ENCODE assay signal across 8 cellular contexts in the genomic region with DNA sequence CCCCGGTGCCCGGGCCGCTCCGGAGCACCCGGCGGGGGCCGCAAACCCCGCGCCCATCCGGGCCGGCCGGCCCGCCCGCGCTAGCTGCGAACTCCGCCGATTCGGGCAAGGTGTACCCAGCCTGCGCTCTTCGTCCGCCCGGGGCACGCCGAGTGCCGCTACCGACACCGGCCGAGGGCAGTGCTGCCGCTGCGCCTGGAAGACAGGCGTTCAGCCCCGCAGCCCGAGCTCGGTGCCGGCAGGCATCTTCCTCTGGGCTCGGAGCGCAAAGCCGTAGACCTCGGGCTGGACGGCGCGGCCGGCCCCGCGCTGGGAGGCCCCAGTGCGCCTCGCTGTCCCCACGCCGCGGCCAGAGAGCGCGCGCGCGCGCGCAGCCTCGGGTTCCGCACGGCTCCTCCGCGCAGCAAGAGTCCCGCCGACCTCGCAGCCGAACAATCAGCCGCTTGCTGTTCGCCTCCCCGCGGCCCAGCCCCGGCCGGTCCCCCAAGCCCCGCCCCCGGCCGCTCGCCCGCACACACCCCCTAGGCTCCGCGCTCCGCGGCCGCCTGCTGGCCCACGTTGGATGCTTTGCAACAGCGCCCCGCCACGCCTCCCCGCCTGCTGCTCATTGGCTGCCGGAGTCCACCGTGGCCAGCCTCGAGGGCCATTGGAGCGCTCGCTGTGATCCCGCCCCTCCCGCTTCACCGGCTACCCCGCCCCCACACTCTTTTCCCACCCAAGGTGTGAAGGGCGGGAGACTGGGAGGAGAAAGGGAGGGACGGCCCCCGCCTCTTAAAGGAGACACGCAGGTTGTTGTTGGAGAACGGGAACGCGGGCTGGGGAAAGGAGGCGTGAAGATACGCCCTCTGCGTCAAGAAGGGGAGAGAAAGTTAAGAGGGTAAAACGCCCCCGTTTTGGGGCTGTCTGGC. TPM values are rescaled to one million over a fixed set of nuclear protein-coding genes. Genes with fewer than 3 reads are reported as not detected.
DNase-seq lines count a peak whose midpoint lies in the region; ATAC-seq and TF ChIP-seq lines count a peak whose summit lies in the region.

A gene with protein sequence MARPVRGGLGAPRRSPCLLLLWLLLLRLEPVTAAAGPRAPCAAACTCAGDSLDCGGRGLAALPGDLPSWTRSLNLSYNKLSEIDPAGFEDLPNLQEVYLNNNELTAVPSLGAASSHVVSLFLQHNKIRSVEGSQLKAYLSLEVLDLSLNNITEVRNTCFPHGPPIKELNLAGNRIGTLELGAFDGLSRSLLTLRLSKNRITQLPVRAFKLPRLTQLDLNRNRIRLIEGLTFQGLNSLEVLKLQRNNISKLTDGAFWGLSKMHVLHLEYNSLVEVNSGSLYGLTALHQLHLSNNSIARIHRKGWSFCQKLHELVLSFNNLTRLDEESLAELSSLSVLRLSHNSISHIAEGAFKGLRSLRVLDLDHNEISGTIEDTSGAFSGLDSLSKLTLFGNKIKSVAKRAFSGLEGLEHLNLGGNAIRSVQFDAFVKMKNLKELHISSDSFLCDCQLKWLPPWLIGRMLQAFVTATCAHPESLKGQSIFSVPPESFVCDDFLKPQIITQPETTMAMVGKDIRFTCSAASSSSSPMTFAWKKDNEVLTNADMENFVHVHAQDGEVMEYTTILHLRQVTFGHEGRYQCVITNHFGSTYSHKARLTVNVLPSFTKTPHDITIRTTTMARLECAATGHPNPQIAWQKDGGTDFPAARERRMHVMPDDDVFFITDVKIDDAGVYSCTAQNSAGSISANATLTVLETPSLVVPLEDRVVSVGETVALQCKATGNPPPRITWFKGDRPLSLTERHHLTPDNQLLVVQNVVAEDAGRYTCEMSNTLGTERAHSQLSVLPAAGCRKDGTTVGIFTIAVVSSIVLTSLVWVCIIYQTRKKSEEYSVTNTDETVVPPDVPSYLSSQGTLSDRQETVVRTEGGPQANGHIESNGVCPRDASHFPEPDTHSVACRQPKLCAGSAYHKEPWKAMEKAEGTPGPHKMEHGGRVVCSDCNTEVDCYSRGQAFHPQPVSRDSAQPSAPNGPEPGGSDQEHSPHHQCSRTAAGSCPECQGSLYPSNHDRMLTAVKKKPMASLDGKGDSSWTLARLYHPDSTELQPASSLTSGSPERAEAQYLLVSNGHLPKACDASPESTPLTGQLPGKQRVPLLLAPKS (minus strand): TSS at position 448 of the 908 bp plus-strand sequence. CDS start 615 bp downstream, outside the sequence.

- H3K9ac ChIP-seq in SU-DHL-6 (ENCODE audit: low read length) = peak within 1 kb of the TSS; percentile 51

- H3K27ac ChIP-seq in SU-DHL-6 (ENCODE audit: low read depth, low read length) = no peak within 1 kb of the TSS
- peak within 1 kb of the TSS; percentile 90 to 94 for H3K27ac ChIP-seq in ovary
- peak within 1 kb of the TSS; percentile 47 for H3K27ac ChIP-seq in thymus (ENCODE audit: low read depth)

- H3K9me2 ChIP-seq in SU-DHL-6 (replicated peaks; ENCODE audit: insufficient read depth, low read length) = no peaks in the 10 kb centered on the region

- H3K4me3 ChIP-seq in GM08714 (ENCODE audit: low read length) = peak within 1 kb of the TSS; percentile 89
- H3K4me3 ChIP-seq in SU-DHL-6 (ENCODE audit: insufficient read depth, low read length, poor library complexity, severe bottlenecking) = peak within 1 kb of the TSS; percentile 61
- H3K4me3 ChIP-seq in ovary = peak within 1 kb of the TSS; percentile 99
- H3K4me3 ChIP-seq in thymus (ENCODE audit: low read length) = peak within 1 kb of the TSS; percentile 70

- intact Hi-C loops in Right ventricle myocardium inferior (cut with DNase I) = loop anchor here (2.0 to 5.0 kb wide), 4 partner anchors 50 to 316 kb away; no protein-coding TSS in a partner anchor
- intact Hi-C loops in ovary (cut with DNase I) = loop anchor here in 1 of 4 donors (10.0 kb wide), 1 partner anchor 314 kb away; no protein-coding TSS in a partner anchor

- TF ChIP-seq EP300 in ovary (IDR thresholded peaks at IDR 0.05) = no peak

- H3K4me3 Mint-ChIP-seq in activated naive CD8-positive, alpha-beta T cell treated with anti-CD3 and anti-CD28 coated beads, Interleukin-2, amount 10 ng/mL, durations not matched to agents 7 days and 5 days = peak within 1 kb of the TSS; percentile 92

- no peaks in the 10 kb centered on the region for H3K9me3 ChIP-seq in SU-DHL-6 (ENCODE audit: insufficient read depth, low read length)
- H3K9me3 ChIP-seq in ovary = no peaks in the 10 kb centered on the region
- no peaks in the 10 kb centered on the region for H3K9me3 ChIP-seq in thymus (ENCODE audit: control insufficient read depth)

- no peaks in the 10 kb centered on the region for H3K9me3 Mint-ChIP-seq in activated naive CD8-positive, alpha-beta T cell treated with anti-CD3 and anti-CD28 coated beads, Interleukin-2, amount 10 ng/mL, durations not matched to agents 7 days and 5 days

- TF ChIP-seq CTCF in SU-DHL-6 (IDR thresholded peaks at IDR 0.05; ENCODE audit: insufficient read depth, low read length, poor library complexity, severe bottlenecking) (no peak), ovary (IDR thresholded peaks at IDR 0.05) (peak; percentile 34 to 64 (median 41))

- POLR2A ChIA-PET in activated naive CD8-positive, alpha-beta T cell treated with anti-CD3 and anti-CD28 coated beads, Interleukin-2, amount 10 ng/mL, durations not matched to agents 7 days and 5 days (lab: Charles Lee) = interaction anchor here (2.3 kb wide), 1 partner anchor 10 kb away, joined by 10 read pairs; no protein-coding TSS in a partner anchor

- peak within 1 kb of the TSS; percentile 70 for H2AFZ ChIP-seq in SU-DHL-6 (ENCODE audit: low read depth, low read length, severe bottlenecking)

- peaks cover 39% of the 10 kb centered on the region for H3K4me1 Mint-ChIP-seq in activated naive CD8-positive, alpha-beta T cell treated with anti-CD3 and anti-CD28 coated beads, Interleukin-2, amount 10 ng/mL, durations not matched to agents 7 days and 5 days

- no peaks in the 10 kb centered on the region for H3K79me2 ChIP-seq in SU-DHL-6 (ENCODE audit: insufficient read depth, low read length)

- no peaks in the 10 kb centered on the region for H4K20me1 ChIP-seq in SU-DHL-6 (ENCODE audit: low read depth, low read length)

- no peaks in the 10 kb centered on the region for H3K36me3 ChIP-seq in SU-DHL-6 (ENCODE audit: low read length)
- no peaks in the 10 kb centered on the region for H3K36me3 ChIP-seq in ovary
- no peaks in the 10 kb centered on the region for H3K36me3 ChIP-seq in thymus (ENCODE audit: control insufficient read depth, insufficient read depth)

- H3K27ac Mint-ChIP-seq in activated naive CD8-positive, alpha-beta T cell treated with anti-CD3 and anti-CD28 coated beads, Interleukin-2, amount 10 ng/mL, durations not matched to agents 7 days and 5 days = peak within 1 kb of the TSS; percentile 82

- peak; percentile 97 for ATAC-seq in HG02588 (IDR thresholded peaks at IDR 0.05; ENCODE audit: unreplicated experiment)
- ATAC-seq in activated naive CD8-positive, alpha-beta T cell treated with anti-CD3 and anti-CD28 coated beads, Interleukin-2, amount 10 ng/mL, durations not matched to agents 7 days and 5 days (ENCODE audit: low read depth) = peak; percentile 99
- ATAC-seq in Right ventricle myocardium inferior = peak; percentile 99

- peaks cover 6% of the 10 kb centered on the region for H3K4me1 ChIP-seq in ovary (ENCODE audit: insufficient read depth)
- peaks cover 10% of the 10 kb centered on the region for H3K4me1 ChIP-seq in thymus (ENCODE audit: control insufficient read depth, insufficient read depth, low read length)

- peaks cover 45% of the 10 kb centered on the region for H3K27me3 Mint-ChIP-seq in activated naive CD8-positive, alpha-beta T cell treated with anti-CD3 and anti-CD28 coated beads, Interleukin-2, amount 10 ng/mL, durations not matched to agents 7 days and 5 days

- H3F3A ChIP-seq in SU-DHL-6 (ENCODE audit: insufficient read depth) = no peaks in the 10 kb centered on the region

- H3K4me2 ChIP-seq in SU-DHL-6 (ENCODE audit: low read depth, low read length, poor library complexity, severe bottlenecking) = peak within 1 kb of the TSS; percentile 64

- no peaks in the 10 kb centered on the region for H3K27me3 ChIP-seq in SU-DHL-6 (ENCODE audit: low read length)
- H3K27me3 ChIP-seq in ovary = no peaks in the 10 kb centered on the region
- H3K27me3 ChIP-seq in thymus (ENCODE audit: control insufficient read depth, insufficient read depth) = peaks cover 35% of the 10 kb centered on the region

- TF ChIP-seq POLR2A in ovary (IDR thresholded peaks at IDR 0.05) = peak; percentile 61

- peaks cover 2% of the 10 kb centered on the region for H3K36me3 Mint-ChIP-seq in activated naive CD8-positive, alpha-beta T cell treated with anti-CD3 and anti-CD28 coated beads, Interleukin-2, amount 10 ng/mL, durations not matched to agents 7 days and 5 days

- DNase-seq in NCI-H1092 treated with DMSO at 0.1 percent for 48 hours (lab: John Stamatoyannopoulos, UW) (peak; percentile 95), Right ventricle myocardium inferior (ENCODE audit: missing footprints) (peak; percentile 100), ovary (peak; percentile 99 to 100 (median 100))
- DNase-seq in activated naive CD8-positive, alpha-beta T cell treated with anti-CD3 and anti-CD28 coated beads, Interleukin-2, amount 10 ng/mL, durations not matched to agents 7 days and 5 days = peak; percentile 97

- WGBS in ovary, 3 donors = 0 to 1% (median 1%) methylated on average over 42 to 109 of the region's 109 CpGs
- WGBS in thymus = under 1% methylated on average over 109 of the region's 109 CpGs

RNA-seq across cellular contexts. Expression of the gene that starts here (rescaled TPM):
- 10 to 100 TPM; 17.9 to 27.0 TPM for total RNA-seq in activated naive CD8-positive, alpha-beta T cell treated with anti-CD3 and anti-CD28 coated beads, Interleukin-2, amount 10 ng/mL, durations not matched to agents 7 days and 5 days
- total RNA-seq in Right ventricle myocardium inferior (93.8 TPM), ovary (10 to 100 TPM; 29.1 to 60.4 (median 42.6) TPM)
- polyA plus RNA-seq in ovary (10 to 100 TPM; 34.8 to 64.8 TPM), thymus (10.9 TPM)
